In genomic region chr4:116639070-116639577, GRCh38 we compare ENCODE assay signal across 28 cellular contexts.
"Had no signal": no experiment of that assay in that cellular context is flagged by ENCODE, and none has a peak within 500 bp of the region (broad histone marks: within the 10 kb centered on the region; RNA-seq: fewer than 3 reads in every experiment).

No MANE protein-coding gene starts in this region.

- H3K79me2 ChIP-seq: hepatocyte had no signal

- H3K36me3 Mint-ChIP-seq: activated CD4-positive, alpha-beta memory T cell treated with anti-CD3 and anti-CD28 coated beads for 36 hours; activated naive CD4-positive, alpha-beta T cell treated with anti-CD3 and anti-CD28 coated beads, Interleukin-2, amount 10 ng/mL, durations not matched to agents 7 days and 5 days; activated naive CD8-positive, alpha-beta T cell treated with anti-CD3 and anti-CD28 coated beads, Interleukin-2, amount 10 ng/mL, durations not matched to agents 7 days and 5 days; stimulated activated effector memory CD8-positive, alpha-beta T cell treated with anti-CD3 and anti-CD28 coated beads, Interleukin-12 subunit alpha, Interleukin-12 subunit beta, amount 100 ng/mL, for 72 hours; type B pancreatic cell had no signal

- H3K4me3 Mint-ChIP-seq: activated CD4-positive, alpha-beta memory T cell treated with anti-CD3 and anti-CD28 coated beads for 36 hours; activated CD4-positive, alpha-beta T cell treated with anti-CD3 and anti-CD28 coated beads, Interleukin-2, amount 10 ng/mL, durations not matched to agents 24 days and 14 days; activated naive CD4-positive, alpha-beta T cell treated with anti-CD3 and anti-CD28 coated beads, Interleukin-2, amount 10 ng/mL, durations not matched to agents 7 days and 5 days; activated naive CD8-positive, alpha-beta T cell treated with anti-CD3 and anti-CD28 coated beads, Interleukin-2, amount 10 ng/mL, durations not matched to agents 7 days and 5 days; activated T-helper 1 cell treated with anti-CD3 and anti-CD28 coated beads, Interleukin-12 subunit alpha, Interleukin-12 subunit beta, Interleukin-2, Interleukin-4 antibody, amounts not matched to agents 30 ng/mL and 10 ng/mL and 1 ng/mL, durations not matched to agents 14 hours and 24 hours and 36 hours; nephron progenitor cell; stimulated activated effector memory CD8-positive, alpha-beta T cell treated with anti-CD3 and anti-CD28 coated beads, Interleukin-12 subunit alpha, Interleukin-12 subunit beta, amount 100 ng/mL, for 72 hours; stimulated activated naive CD8-positive, alpha-beta T cell treated with anti-CD3 and anti-CD28 coated beads, Interleukin-15, amount 100 ng/mL, for 72 hours; type B pancreatic cell had no signal

- H3K4me3 ChIP-seq: gastroesophageal sphincter, hepatocyte, pancreas, prostate gland, sigmoid colon, vagina had no signal

- H3K9me3 ChIP-seq: gastroesophageal sphincter, pancreas, prostate gland, sigmoid colon, vagina had no signal

- H3K4me2 ChIP-seq: hepatocyte had no signal

- H3K27me3 ChIP-seq: brain microvascular endothelial cell, gastroesophageal sphincter, hepatocyte, pancreas, sigmoid colon, vagina had no signal

- H3K27ac ChIP-seq: brain microvascular endothelial cell, gastroesophageal sphincter, hepatocyte, pancreas, prostate gland, sigmoid colon, vagina, WERI-Rb-1 had no signal

- H3K4me1 ChIP-seq: gastroesophageal sphincter, pancreas, prostate gland, sigmoid colon, vagina had no signal

- H3K27me3 Mint-ChIP-seq: activated CD4-positive, alpha-beta memory T cell treated with anti-CD3 and anti-CD28 coated beads for 36 hours; activated CD4-positive, alpha-beta T cell treated with anti-CD3 and anti-CD28 coated beads, Interleukin-2, amount 10 ng/mL, durations not matched to agents 24 days and 14 days; activated naive CD4-positive, alpha-beta T cell treated with anti-CD3 and anti-CD28 coated beads, Interleukin-2, amount 10 ng/mL, durations not matched to agents 7 days and 5 days; activated naive CD8-positive, alpha-beta T cell treated with anti-CD3 and anti-CD28 coated beads, Interleukin-2, amount 10 ng/mL, durations not matched to agents 7 days and 5 days; stimulated activated naive CD8-positive, alpha-beta T cell treated with anti-CD3 and anti-CD28 coated beads, Interleukin-15, amount 100 ng/mL, for 72 hours; type B pancreatic cell had no signal

- H3K36me3 ChIP-seq: brain microvascular endothelial cell, gastroesophageal sphincter, pancreas, prostate gland, sigmoid colon, vagina, WERI-Rb-1 had no signal

- H3K27ac Mint-ChIP-seq: activated CD4-positive, alpha-beta memory T cell treated with anti-CD3 and anti-CD28 coated beads for 36 hours; activated CD4-positive, alpha-beta T cell treated with anti-CD3 and anti-CD28 coated beads, Interleukin-2, amount 10 ng/mL, durations not matched to agents 24 days and 14 days; activated naive CD4-positive, alpha-beta T cell treated with anti-CD3 and anti-CD28 coated beads, Interleukin-2, amount 10 ng/mL, durations not matched to agents 7 days and 5 days; activated naive CD8-positive, alpha-beta T cell treated with anti-CD3 and anti-CD28 coated beads, Interleukin-2, amount 10 ng/mL, durations not matched to agents 7 days and 5 days; activated T-helper 1 cell treated with anti-CD3 and anti-CD28 coated beads, Interleukin-12 subunit alpha, Interleukin-12 subunit beta, Interleukin-2, Interleukin-4 antibody, amounts not matched to agents 30 ng/mL and 10 ng/mL and 1 ng/mL, durations not matched to agents 14 hours and 24 hours and 36 hours; nephron progenitor cell; stimulated activated effector memory CD8-positive, alpha-beta T cell treated with anti-CD3 and anti-CD28 coated beads, Interleukin-12 subunit alpha, Interleukin-12 subunit beta, amount 100 ng/mL, for 72 hours; stimulated activated naive CD8-positive, alpha-beta T cell treated with anti-CD3 and anti-CD28 coated beads, Interleukin-15, amount 100 ng/mL, for 72 hours; type B pancreatic cell had no signal

- H2AFZ ChIP-seq: hepatocyte had no signal

- H3K9me3 Mint-ChIP-seq: activated CD4-positive, alpha-beta T cell treated with anti-CD3 and anti-CD28 coated beads, Interleukin-2, amount 10 ng/mL, durations not matched to agents 24 days and 14 days; activated naive CD4-positive, alpha-beta T cell treated with anti-CD3 and anti-CD28 coated beads, Interleukin-2, amount 10 ng/mL, durations not matched to agents 7 days and 5 days; activated naive CD8-positive, alpha-beta T cell treated with anti-CD3 and anti-CD28 coated beads, Interleukin-2, amount 10 ng/mL, durations not matched to agents 7 days and 5 days; activated T-helper 1 cell treated with anti-CD3 and anti-CD28 coated beads, Interleukin-12 subunit alpha, Interleukin-12 subunit beta, Interleukin-2, Interleukin-4 antibody, amounts not matched to agents 30 ng/mL and 10 ng/mL and 1 ng/mL, durations not matched to agents 14 hours and 24 hours and 36 hours; nephron progenitor cell; stimulated activated effector memory CD8-positive, alpha-beta T cell treated with anti-CD3 and anti-CD28 coated beads, Interleukin-12 subunit alpha, Interleukin-12 subunit beta, amount 100 ng/mL, for 72 hours; stimulated activated naive CD8-positive, alpha-beta T cell treated with anti-CD3 and anti-CD28 coated beads, Interleukin-15, amount 100 ng/mL, for 72 hours; type B pancreatic cell had no signal

- H3K4me1 Mint-ChIP-seq: activated CD4-positive, alpha-beta T cell treated with anti-CD3 and anti-CD28 coated beads, Interleukin-2, amount 10 ng/mL, durations not matched to agents 24 days and 14 days; activated naive CD4-positive, alpha-beta T cell treated with anti-CD3 and anti-CD28 coated beads, Interleukin-2, amount 10 ng/mL, durations not matched to agents 7 days and 5 days; activated naive CD8-positive, alpha-beta T cell treated with anti-CD3 and anti-CD28 coated beads, Interleukin-2, amount 10 ng/mL, durations not matched to agents 7 days and 5 days; nephron progenitor cell; stimulated activated effector memory CD8-positive, alpha-beta T cell treated with anti-CD3 and anti-CD28 coated beads, Interleukin-12 subunit alpha, Interleukin-12 subunit beta, amount 100 ng/mL, for 72 hours; stimulated activated naive CD8-positive, alpha-beta T cell treated with anti-CD3 and anti-CD28 coated beads, Interleukin-15, amount 100 ng/mL, for 72 hours had no signal

- DNase-seq: activated CD4-positive, alpha-beta memory T cell treated with anti-CD3 and anti-CD28 coated beads for 36 hours; activated CD4-positive, alpha-beta T cell treated with anti-CD3 and anti-CD28 coated beads, Interleukin-2, amount 10 ng/mL, durations not matched to agents 24 days and 14 days; activated CD4-positive, CD25-positive, alpha-beta regulatory T cell treated with anti-CD3 and anti-CD28 coated beads, Interleukin-2, amount 50 U/mL, for 72 hours; activated CD8-positive, alpha-beta memory T cell treated with anti-CD3 and anti-CD28 coated beads, Interleukin-2, amount 50 U/mL, for 4 hours; activated gamma-delta T cell; activated naive CD4-positive, alpha-beta T cell treated with anti-CD3 and anti-CD28 coated beads, Interleukin-2, amount 10 ng/mL, durations not matched to agents 7 days and 5 days; activated naive CD8-positive, alpha-beta T cell treated with anti-CD3 and anti-CD28 coated beads, Interleukin-2, amount 10 ng/mL, durations not matched to agents 7 days and 5 days; activated T-cell treated with anti-CD3 and anti-CD28 coated beads, Interleukin-2, amount 50 U/mL, for 1 hour; amniotic stem cell; brain microvascular endothelial cell; left cardiac atrium; left ventricle myocardium superior; nephron progenitor cell; pancreas; sigmoid colon; small intestine; stimulated activated CD4-positive, alpha-beta T cell treated with anti-CD3 and anti-CD28 coated beads, Interleukin-4, amount 100 ng/mL, for 24 hours; stimulated activated naive CD8-positive, alpha-beta T cell treated with anti-CD3 and anti-CD28 coated beads, Interleukin-15, amount 100 ng/mL, for 72 hours; substantia nigra; T1000; WERI-Rb-1 had no signal
